33 cellular contexts compared by ENCODE assay signal in the genomic region with DNA sequence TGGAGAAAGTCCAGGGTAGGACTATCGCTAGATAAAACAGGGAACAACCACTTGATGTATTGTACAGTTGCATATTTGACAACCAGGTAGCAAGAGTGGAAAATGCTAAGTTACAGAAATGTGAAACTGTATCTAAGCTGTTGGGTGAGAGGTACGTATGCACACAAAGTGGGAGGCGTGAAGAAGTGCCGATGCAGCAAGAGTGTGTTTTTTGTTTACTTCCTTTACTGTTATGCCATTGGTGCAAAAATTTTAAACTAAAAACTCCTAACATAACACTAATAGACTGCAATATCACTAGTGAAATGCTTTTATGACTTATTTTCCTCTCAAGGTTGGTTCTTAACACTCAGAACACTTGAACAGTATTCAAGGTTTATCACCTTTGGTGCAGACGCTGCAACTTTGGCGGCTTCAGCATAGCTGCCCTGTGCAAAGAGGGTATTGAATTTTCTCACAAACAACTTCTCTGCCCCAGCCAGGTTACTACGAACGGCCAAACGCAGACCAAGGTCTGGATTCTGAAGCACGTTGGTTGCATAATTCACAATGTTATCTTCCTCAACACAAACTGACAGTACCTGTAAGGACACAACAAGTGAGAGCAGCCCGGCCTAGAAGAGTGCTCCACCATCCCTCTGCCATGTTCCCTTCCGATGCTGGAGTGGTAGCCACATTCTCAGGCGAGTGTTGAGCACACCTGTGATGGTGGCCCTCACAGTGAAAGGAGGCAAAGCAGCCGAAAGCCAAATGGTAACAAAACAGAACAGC.
"Had no signal": no experiment of that assay in that cellular context is flagged by ENCODE, and none has a peak within 500 bp of the region (broad histone marks: within the 10 kb centered on the region; RNA-seq: fewer than 3 reads in every experiment).

No MANE protein-coding gene starts in this region.

- H3K4me1 Mint-ChIP-seq: activated B cell treated with CpG ODN at 0.5 μM for 24 hours; activated T-helper 17 cell treated with anti-CD3 and anti-CD28 coated beads, Interleukin-2, amount 50 U/mL, for 72 hours; T-cell had no signal

- H3K9me3 Mint-ChIP-seq: activated B cell treated with CpG ODN at 0.5 μM for 24 hours; activated CD8-positive, alpha-beta T cell treated with anti-CD3 and anti-CD28 coated beads for 36 hours; activated T-cell treated with anti-CD3 and anti-CD28 coated beads, Interleukin-2, amount 50 U/mL, for 4 hours; activated T-helper 17 cell treated with anti-CD3 and anti-CD28 coated beads, Interleukin-2, amount 50 U/mL, for 72 hours; T-cell; T-helper 1 cell treated with Interleukin-12 subunit alpha and Interleukin-12 subunit beta and Interleukin-4 antibody, amounts not matched to agents 30 μg/mL and 1 μg/mL, for 36 hours; T-helper 2 cell treated with Interferon-gamma antibody and Interleukin-4, amounts not matched to agents 5 μg/mL and 100 μg/mL, for 36 hours had no signal

- H3K4me3 ChIP-seq: colonic mucosa, esophagus muscularis mucosa, gastrocnemius medialis had no signal

- H3K4me3 Mint-ChIP-seq: activated B cell treated with CpG ODN at 0.5 μM for 24 hours; activated CD8-positive, alpha-beta T cell treated with anti-CD3 and anti-CD28 coated beads for 36 hours; activated naive CD8-positive, alpha-beta T cell; activated T-cell treated with anti-CD3 and anti-CD28 coated beads, Interleukin-2, amount 50 U/mL, for 4 hours; activated T-helper 17 cell treated with anti-CD3 and anti-CD28 coated beads, Interleukin-2, amount 50 U/mL, for 72 hours; T-cell; T-helper 1 cell treated with Interleukin-12 subunit alpha and Interleukin-12 subunit beta and Interleukin-4 antibody, amounts not matched to agents 30 μg/mL and 1 μg/mL, for 36 hours; T-helper 2 cell treated with Interferon-gamma antibody and Interleukin-4, amounts not matched to agents 5 μg/mL and 100 μg/mL, for 36 hours had no signal

- H3K9me3 ChIP-seq: colonic mucosa, esophagus muscularis mucosa, gastrocnemius medialis had no signal

- H3K27me3 ChIP-seq: brain microvascular endothelial cell, colonic mucosa, esophagus muscularis mucosa, foreskin keratinocyte, gastrocnemius medialis had no signal

- DNase-seq: activated B cell treated with CpG ODN at 0.5 μM for 24 hours; activated CD4-positive, alpha-beta T cell treated with anti-CD3 and anti-CD28 coated beads for 48 hours; activated CD4-positive, alpha-beta T cell treated with anti-CD3 and anti-CD28 coated beads, Interleukin-2, amount 50 U/mL, for 1 hour; activated CD4-positive, alpha-beta T cell treated with anti-CD3 and anti-CD28 coated beads, Interleukin-2, amount 50 U/mL, for 48 hours; activated CD8-positive, alpha-beta memory T cell treated with anti-CD3 and anti-CD28 coated beads for 24 hours; activated CD8-positive, alpha-beta T cell treated with anti-CD3 and anti-CD28 coated beads for 36 hours; activated effector memory CD4-positive, alpha-beta T cell treated with Interleukin-2 at 50 U/mL for 16 hours; activated gamma-delta T cell treated with Interleukin-2 at 50 U/mL for 16 hours; activated naive CD4-positive, alpha-beta T cell treated with anti-CD3 and anti-CD28 coated beads, Interleukin-2, amount 50 U/mL, for 16 hours; activated naive CD4-positive, alpha-beta T cell treated with Interleukin-2 at 50 U/mL for 16 hours; activated T-cell treated with anti-CD3 and anti-CD28 coated beads, Interleukin-2, amount 50 U/mL, for 4 hours; amniotic stem cell; anterior cingulate cortex; brain microvascular endothelial cell; caudate nucleus; colonic mucosa; effector CD8-positive, alpha-beta T cell; erythroblast; foreskin keratinocyte; gastrocnemius medialis; glutamatergic neuron; SW 1271; T-cell; T1000; WERI-Rb-1 had no signal

- H3K4me1 ChIP-seq: colonic mucosa, foreskin keratinocyte had no signal

- H3K36me3 ChIP-seq: colonic mucosa had no signal

- FAIRE-seq: astrocyte, endometrium had no signal

- H3K27ac Mint-ChIP-seq: activated B cell treated with CpG ODN at 0.5 μM for 24 hours; activated CD8-positive, alpha-beta T cell treated with anti-CD3 and anti-CD28 coated beads for 36 hours; activated naive CD8-positive, alpha-beta T cell; activated T-helper 17 cell treated with anti-CD3 and anti-CD28 coated beads, Interleukin-2, amount 50 U/mL, for 72 hours; T-cell; T-helper 1 cell treated with Interleukin-12 subunit alpha and Interleukin-12 subunit beta and Interleukin-4 antibody, amounts not matched to agents 30 μg/mL and 1 μg/mL, for 36 hours; T-helper 2 cell treated with Interferon-gamma antibody and Interleukin-4, amounts not matched to agents 5 μg/mL and 100 μg/mL, for 36 hours had no signal

- ATAC-seq: activated CD4-positive, CD25-positive, alpha-beta regulatory T cell treated with anti-CD3 and anti-CD28 coated beads, Interleukin-2, amount 50 U/mL, for 24 hours; activated CD8-positive, alpha-beta T cell treated with anti-CD3 and anti-CD28 coated beads for 36 hours; activated T-cell treated with anti-CD3 and anti-CD28 coated beads, Interleukin-2, amount 50 U/mL, for 4 hours; activated T-helper 17 cell treated with anti-CD3 and anti-CD28 coated beads, Interleukin-2, amount 50 U/mL, for 72 hours; foreskin keratinocyte; gastrocnemius medialis; T-cell had no signal

- H3K27ac ChIP-seq: brain microvascular endothelial cell, colonic mucosa, esophagus muscularis mucosa, foreskin keratinocyte, WERI-Rb-1 had no signal

- H3K36me3 Mint-ChIP-seq: T-cell had no signal
